ENCODE assay signal across 8 cellular contexts in the genomic region with DNA sequence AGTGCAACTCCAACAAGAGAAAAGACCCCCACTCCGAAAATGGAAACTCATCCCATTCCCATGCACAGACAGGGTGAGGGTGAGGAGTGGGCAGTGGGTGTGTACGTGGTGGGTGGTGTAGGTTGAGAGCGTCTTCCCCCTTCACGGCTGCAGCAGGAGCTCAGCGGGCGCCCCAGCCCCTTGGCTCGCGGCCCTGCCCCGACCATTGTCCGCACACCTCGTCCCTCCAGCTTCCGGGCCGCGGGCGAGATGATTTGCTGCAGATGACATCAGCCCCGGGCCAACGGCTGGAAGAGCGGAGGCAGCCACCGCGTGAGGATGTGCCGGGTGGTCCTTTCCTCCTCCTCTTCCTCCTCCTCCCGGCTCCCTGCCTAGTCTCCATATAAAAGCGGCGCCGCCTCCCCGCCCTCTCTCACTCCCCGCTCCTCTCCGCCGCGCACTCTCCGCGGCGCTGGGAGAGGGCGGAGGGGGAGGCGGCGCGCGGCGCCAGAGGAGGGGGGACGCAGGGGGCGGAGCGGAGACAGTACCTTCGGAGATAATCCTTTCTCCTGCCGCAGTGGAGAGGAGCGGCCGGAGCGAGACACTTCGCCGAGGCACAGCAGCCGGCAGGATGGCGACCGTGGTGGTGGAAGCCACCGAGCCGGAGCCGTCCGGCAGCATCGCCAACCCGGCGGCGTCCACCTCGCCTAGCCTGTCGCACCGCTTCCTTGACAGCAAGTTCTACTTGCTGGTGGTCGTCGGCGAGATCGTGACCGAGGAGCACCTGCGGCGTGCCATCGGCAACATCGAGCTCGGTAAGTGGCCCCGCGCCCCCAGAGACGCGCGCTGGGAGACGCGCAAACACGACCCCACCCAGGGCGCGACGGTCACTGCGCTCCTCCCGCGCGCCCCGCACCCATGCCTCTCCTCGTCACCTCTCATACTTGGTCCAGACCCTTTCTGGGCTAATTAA. TPM values are rescaled to one million over a fixed set of nuclear protein-coding genes. Genes with fewer than 3 reads are reported as not detected.
DNase-seq lines count a peak whose midpoint lies in the region; ATAC-seq and TF ChIP-seq lines count a peak whose summit lies in the region.

A gene (plus strand): TSS at position 554 of the 952 bp plus-strand sequence. CDS start 57 bp downstream, at position 611.

- POLR2A ChIA-PET in PC-9 (lab: Charles Lee; ENCODE audit: unreplicated experiment), result interaction anchor here (0.6 to 0.7 kb wide), 3 partner anchors 11 to 581 kb away, joined by 3 to 4 read pairs (median 4); no protein-coding TSS in a partner anchor

- H3K79me2 ChIP-seq in PC-9 (ENCODE audit: low read depth), result peaks cover 47% of the 10 kb centered on the region
- H3K79me2 ChIP-seq in smooth muscle cell (ENCODE audit: low read depth), result peaks cover 46% of the 10 kb centered on the region

- peak within 1 kb of the TSS; percentile 86 for H2AFZ ChIP-seq in PC-9
- H2AFZ ChIP-seq in smooth muscle cell (ENCODE audit: low read depth), result peak within 1 kb of the TSS; percentile 77

- no peak for TF ChIP-seq CTCF in HL-60 (IDR thresholded peaks at IDR 0.05; ENCODE audit: insufficient read depth, low read length)
- TF ChIP-seq CTCF in PC-9 (conservative IDR thresholded peaks at IDR 0.05), result no peak
- no peak for TF ChIP-seq CTCF in smooth muscle cell (IDR thresholded peaks at IDR 0.05; ENCODE audit: borderline replicate concordance, insufficient read depth, poor library complexity, severe bottlenecking)

- peaks cover 5% of the 10 kb centered on the region; the same call in 1 of the 2 replicates for H3K36me3 ChIP-seq in PC-9 (ENCODE audit: low read depth)
- no peaks in the 10 kb centered on the region for H3K36me3 ChIP-seq in smooth muscle cell (ENCODE audit: low read depth)

- H4K20me1 ChIP-seq in PC-9 (ENCODE audit: insufficient read depth) (peaks cover 32% of the 10 kb centered on the region), smooth muscle cell (ENCODE audit: low read depth) (peaks cover 34% of the 10 kb centered on the region)

- H3F3A ChIP-seq in PC-9 (ENCODE audit: insufficient read depth, low read depth), result peaks cover 14% of the 10 kb centered on the region
- peaks cover 10% of the 10 kb centered on the region for H3F3A ChIP-seq in smooth muscle cell (ENCODE audit: low read depth)

- BruUV-seq in PC-9 (replicated peaks; lab: Mats Ljungman, UMichigan), result no TSS peak

- peak within 1 kb of the TSS; percentile 41 for H3K9ac ChIP-seq in smooth muscle cell (ENCODE audit: low read depth)

- WGBS in smooth muscle cell (ENCODE audit: low lambda C conversion rate), result under 1% methylated on average over 77 of the region's 90 CpGs

- H3K27me3 ChIP-seq in HL-60 (ENCODE audit: insufficient read depth, poor library complexity, severe bottlenecking) (peaks cover 14% of the 10 kb centered on the region), PC-9 (ENCODE audit: insufficient read depth, low read depth) (no peaks in the 10 kb centered on the region), smooth muscle cell (ENCODE audit: low read depth) (no peaks in the 10 kb centered on the region)

- H3K27ac ChIP-seq in HL-60 (replicated peaks) (no peak within 1 kb of the TSS), PC-9 (peak within 1 kb of the TSS; percentile 69), smooth muscle cell (ENCODE audit: low read depth) (peak within 1 kb of the TSS; percentile 16)

- DNase-seq in DMS114 treated with DMSO at 0.1 percent for 48 hours (lab: John Stamatoyannopoulos, UW; ENCODE audit: unreplicated experiment) (peak; percentile 61), HL-60 (ENCODE audit: low read depth in 1 of 2, low spot score in 1 of 2) (no peak), PC-9 (peak; percentile 47 to 64), dermis microvascular lymphatic vessel endothelial cell (ENCODE audit: low read depth in 2 of 2) (peak; percentile 36 to 80), kidney glomerular epithelial cell (lab: John Stamatoyannopoulos, UW) (peak; percentile 66), smooth muscle cell (lab: John Stamatoyannopoulos, UW; ENCODE audit: unreplicated experiment) (peak; percentile 25)

- H3K9me2 ChIP-seq in PC-9 (ENCODE audit: insufficient read depth), result no peaks in the 10 kb centered on the region

- H3K4me2 ChIP-seq in PC-9 (peak within 1 kb of the TSS; percentile 81), smooth muscle cell (peak within 1 kb of the TSS; percentile 85)

- H3K4me3 ChIP-seq in HL-60 (replicated peaks; ENCODE audit: insufficient read depth, low read length), result peak within 1 kb of the TSS; percentile 35; the same call in 1 of the 2 replicates
- H3K4me3 ChIP-seq in PC-9, result peak within 1 kb of the TSS; percentile 100
- peak within 1 kb of the TSS; percentile 90 for H3K4me3 ChIP-seq in smooth muscle cell

- H3K4me1 ChIP-seq in PC-9 (replicated peaks; ENCODE audit: insufficient read depth) (peaks cover 23% of the 10 kb centered on the region), smooth muscle cell (ENCODE audit: low read depth) (peaks cover 40% of the 10 kb centered on the region)

- intact Hi-C loops in PC-9 (cut with micrococcal nuclease; ENCODE audit: unreplicated experiment), result no loop called here

- H3K9me3 ChIP-seq in PC-9 (ENCODE audit: insufficient read depth, low read depth) (no peaks in the 10 kb centered on the region; the same call in none of the 2 replicates), smooth muscle cell (replicated peaks; ENCODE audit: low read depth) (no peaks in the 10 kb centered on the region)

- ATAC-seq in HG03108 (IDR thresholded peaks at IDR 0.05; ENCODE audit: unreplicated experiment), result no peak
- ATAC-seq in GM18907 (IDR thresholded peaks at IDR 0.05; ENCODE audit: unreplicated experiment), result no peak

- CTCF ChIA-PET in PC-9 (lab: Charles Lee), result interaction anchor here (0.8 to 1.0 kb wide), 2 partner anchors 40 to 168 kb away, joined by 3 to 4 read pairs; no protein-coding TSS in a partner anchor

RNA-seq across cellular contexts. Expression of the gene that starts here (rescaled TPM):
- total RNA-seq in PC-9 (2021), result 159 and 163 TPM in 2 replicates
- total RNA-seq in dermis microvascular lymphatic vessel endothelial cell, result 39.3 and 40.0 TPM in 2 replicates
- 111 TPM in 2 replicates for total RNA-seq in smooth muscle cell
- 139 and 143 TPM in 2 replicates for polyA plus RNA-seq in smooth muscle cell

Comparison
In these comparisons a context has a peak if more than half of its experiments do, and no peak if none do; other contexts are left out.
1. DNase-seq: peak in DMS114 treated with DMSO at 0.1 percent for 48 hours (single experiment), PC-9 (2 of 2), dermis microvascular lymphatic vessel endothelial cell (2 of 2), kidney glomerular epithelial cell (single experiment) and smooth muscle cell (single experiment); none in HL-60 (0 of 2).
2. H3K4me3 ChIP-seq: peak in every context shown above with its lines; median percentile 100 in PC-9; 90 in smooth muscle cell; 35 in HL-60.